Comparison of ENCODE assay signal across 1 cellular context in the genomic region with DNA sequence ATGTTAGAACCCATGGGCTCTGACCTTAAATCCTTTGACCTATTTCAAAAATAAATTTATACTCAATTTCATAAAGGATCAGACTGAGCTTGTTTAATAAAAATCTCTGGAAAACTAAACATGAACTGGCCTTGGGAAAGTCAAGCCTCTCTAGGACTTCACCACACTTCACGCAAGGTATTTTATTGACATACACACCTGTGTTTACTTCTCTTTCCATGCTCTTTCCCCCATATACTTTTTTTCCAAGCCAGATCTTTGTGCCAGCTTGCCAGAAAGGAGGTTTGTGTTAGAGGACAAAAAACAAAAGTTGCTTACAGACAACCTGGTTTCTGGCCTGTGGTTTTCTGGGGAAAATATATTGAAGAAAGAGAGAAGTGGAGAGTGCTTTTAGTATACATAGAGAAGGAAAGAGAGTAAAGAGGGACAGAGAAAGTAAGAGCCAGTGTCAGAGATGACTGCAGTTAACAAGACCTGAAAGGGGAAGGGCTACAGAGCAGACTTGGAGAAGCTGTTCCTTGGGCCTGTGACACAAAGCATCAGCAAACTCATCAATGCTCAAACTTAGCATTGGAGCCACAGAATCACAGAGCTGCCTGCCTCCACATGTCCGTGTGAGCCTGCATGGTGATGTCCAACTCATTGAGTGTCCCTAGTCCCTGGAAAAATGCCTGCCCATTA.
TF ChIP-seq lines count a peak whose summit lies in the region.

No MANE protein-coding gene starts in this region.

TF ChIP-seq in HepG2, 621 proteins besides CTCF, POLR2A, EP300 and RAD21 (continued from another document):
- TF ChIP-seq, protein P1, sequence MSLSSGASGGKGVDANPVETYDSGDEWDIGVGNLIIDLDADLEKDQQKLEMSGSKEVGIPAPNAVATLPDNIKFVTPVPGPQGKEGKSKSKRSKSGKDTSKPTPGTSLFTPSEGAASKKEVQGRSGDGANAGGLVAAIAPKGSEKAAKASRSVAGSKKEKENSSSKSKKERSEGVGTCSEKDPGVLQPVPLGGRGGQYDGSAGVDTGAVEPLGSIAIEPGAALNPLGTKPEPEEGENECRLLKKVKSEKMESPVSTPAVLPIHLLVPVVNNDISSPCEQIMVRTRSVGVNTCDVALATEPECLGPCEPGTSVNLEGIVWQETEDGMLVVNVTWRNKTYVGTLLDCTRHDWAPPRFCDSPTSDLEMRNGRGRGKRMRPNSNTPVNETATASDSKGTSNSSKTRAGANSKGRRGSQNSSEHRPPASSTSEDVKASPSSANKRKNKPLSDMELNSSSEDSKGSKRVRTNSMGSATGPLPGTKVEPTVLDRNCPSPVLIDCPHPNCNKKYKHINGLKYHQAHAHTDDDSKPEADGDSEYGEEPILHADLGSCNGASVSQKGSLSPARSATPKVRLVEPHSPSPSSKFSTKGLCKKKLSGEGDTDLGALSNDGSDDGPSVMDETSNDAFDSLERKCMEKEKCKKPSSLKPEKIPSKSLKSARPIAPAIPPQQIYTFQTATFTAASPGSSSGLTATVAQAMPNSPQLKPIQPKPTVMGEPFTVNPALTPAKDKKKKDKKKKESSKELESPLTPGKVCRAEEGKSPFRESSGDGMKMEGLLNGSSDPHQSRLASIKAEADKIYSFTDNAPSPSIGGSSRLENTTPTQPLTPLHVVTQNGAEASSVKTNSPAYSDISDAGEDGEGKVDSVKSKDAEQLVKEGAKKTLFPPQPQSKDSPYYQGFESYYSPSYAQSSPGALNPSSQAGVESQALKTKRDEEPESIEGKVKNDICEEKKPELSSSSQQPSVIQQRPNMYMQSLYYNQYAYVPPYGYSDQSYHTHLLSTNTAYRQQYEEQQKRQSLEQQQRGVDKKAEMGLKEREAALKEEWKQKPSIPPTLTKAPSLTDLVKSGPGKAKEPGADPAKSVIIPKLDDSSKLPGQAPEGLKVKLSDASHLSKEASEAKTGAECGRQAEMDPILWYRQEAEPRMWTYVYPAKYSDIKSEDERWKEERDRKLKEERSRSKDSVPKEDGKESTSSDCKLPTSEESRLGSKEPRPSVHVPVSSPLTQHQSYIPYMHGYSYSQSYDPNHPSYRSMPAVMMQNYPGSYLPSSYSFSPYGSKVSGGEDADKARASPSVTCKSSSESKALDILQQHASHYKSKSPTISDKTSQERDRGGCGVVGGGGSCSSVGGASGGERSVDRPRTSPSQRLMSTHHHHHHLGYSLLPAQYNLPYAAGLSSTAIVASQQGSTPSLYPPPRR (CRISPR knock-in tag; IDR thresholded peaks at IDR 0.05; ENCODE audit: borderline replicate concordance): no peak
- TF ChIP-seq YY1 (IDR thresholded peaks at IDR 0.05; ENCODE audit: insufficient read depth, insufficient replicate concordance, low read depth, low read length) (no peak), MBNL3 (CRISPR knock-in tag; conservative IDR thresholded peaks at IDR 0.05) (no peak), ZNF781 (CRISPR knock-in tag; IDR thresholded peaks at IDR 0.05; ENCODE audit: borderline replicate concordance, not compliant biosample characterization) (no peak), ZNF883 (CRISPR knock-in tag; IDR thresholded peaks at IDR 0.05; ENCODE audit: not compliant biosample characterization) (no peak), FOXJ3 (CRISPR knock-in tag; IDR thresholded peaks at IDR 0.05; ENCODE audit: borderline replicate concordance) (no peak), ZNF296 (CRISPR knock-in tag; conservative IDR thresholded peaks at IDR 0.05) (no peak), SMAD1 (CRISPR knock-in tag; IDR thresholded peaks at IDR 0.05; ENCODE audit: borderline replicate concordance, low read depth) (no peak)
- TF ChIP-seq, protein P2, sequence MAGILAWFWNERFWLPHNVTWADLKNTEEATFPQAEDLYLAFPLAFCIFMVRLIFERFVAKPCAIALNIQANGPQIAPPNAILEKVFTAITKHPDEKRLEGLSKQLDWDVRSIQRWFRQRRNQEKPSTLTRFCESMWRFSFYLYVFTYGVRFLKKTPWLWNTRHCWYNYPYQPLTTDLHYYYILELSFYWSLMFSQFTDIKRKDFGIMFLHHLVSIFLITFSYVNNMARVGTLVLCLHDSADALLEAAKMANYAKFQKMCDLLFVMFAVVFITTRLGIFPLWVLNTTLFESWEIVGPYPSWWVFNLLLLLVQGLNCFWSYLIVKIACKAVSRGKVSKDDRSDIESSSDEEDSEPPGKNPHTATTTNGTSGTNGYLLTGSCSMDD (CRISPR knock-in tag; IDR thresholded peaks at IDR 0.05): no peak
TF ChIP-seq in HepG2: peak in this region for 0.
